ENCODE assay signal across 1 cellular context in the genomic region with DNA sequence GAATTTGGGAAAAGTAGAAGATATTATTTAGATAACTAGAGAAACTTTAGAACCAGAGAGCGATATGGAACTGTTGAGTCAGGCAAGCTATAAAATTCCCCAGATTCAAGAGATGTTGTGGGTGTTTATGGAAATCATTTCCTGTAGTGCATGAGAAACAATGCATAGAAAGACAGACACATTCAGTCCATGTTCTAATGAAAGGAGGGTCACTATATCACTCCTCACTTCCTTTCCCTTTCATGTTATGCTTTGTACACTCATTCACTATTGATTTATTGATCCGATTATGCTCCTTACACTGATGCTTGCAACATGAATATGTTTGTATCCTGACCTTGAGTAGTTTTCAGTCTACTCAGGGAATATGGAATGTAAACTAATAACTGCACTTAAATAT.
A peak's percentile ranks its signal among the peaks of the same experiment; 100 is the strongest.
TF ChIP-seq lines count a peak whose summit lies in the region.

No MANE protein-coding gene starts in this region.

TF ChIP-seq in HepG2, 621 proteins besides CTCF, POLR2A, EP300 and RAD21 (continued from another document):
- TF ChIP-seq, protein P1, sequence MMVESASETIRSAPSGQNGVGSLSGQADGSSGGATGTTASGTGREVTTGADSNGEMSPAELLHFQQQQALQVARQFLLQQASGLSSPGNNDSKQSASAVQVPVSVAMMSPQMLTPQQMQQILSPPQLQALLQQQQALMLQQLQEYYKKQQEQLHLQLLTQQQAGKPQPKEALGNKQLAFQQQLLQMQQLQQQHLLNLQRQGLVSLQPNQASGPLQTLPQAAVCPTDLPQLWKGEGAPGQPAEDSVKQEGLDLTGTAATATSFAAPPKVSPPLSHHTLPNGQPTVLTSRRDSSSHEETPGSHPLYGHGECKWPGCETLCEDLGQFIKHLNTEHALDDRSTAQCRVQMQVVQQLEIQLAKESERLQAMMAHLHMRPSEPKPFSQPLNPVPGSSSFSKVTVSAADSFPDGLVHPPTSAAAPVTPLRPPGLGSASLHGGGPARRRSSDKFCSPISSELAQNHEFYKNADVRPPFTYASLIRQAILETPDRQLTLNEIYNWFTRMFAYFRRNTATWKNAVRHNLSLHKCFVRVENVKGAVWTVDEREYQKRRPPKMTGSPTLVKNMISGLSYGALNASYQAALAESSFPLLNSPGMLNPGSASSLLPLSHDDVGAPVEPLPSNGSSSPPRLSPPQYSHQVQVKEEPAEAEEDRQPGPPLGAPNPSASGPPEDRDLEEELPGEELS (CRISPR knock-in tag; IDR thresholded peaks at IDR 0.05), result 0 out of 2 replicates have a peak, but pooled peaks have one; percentile 36
- TF ChIP-seq FOXP1 (IDR thresholded peaks at IDR 0.05), result no peak
- TF ChIP-seq FOXP1 (CRISPR knock-in tag; IDR thresholded peaks at IDR 0.05), result peak; percentile 84; the same call in 1 of the 2 replicates
- TF ChIP-seq ZBTB20 (CRISPR knock-in tag; IDR thresholded peaks at IDR 0.05; ENCODE audit: borderline replicate concordance, low read depth), result no peak
- TF ChIP-seq KDM5A (IDR thresholded peaks at IDR 0.05; ENCODE audit: borderline replicate concordance, low read length), result no peak
- TF ChIP-seq RBM39 (IDR thresholded peaks at IDR 0.05; ENCODE audit: low read depth, low read length, poor library complexity, severe bottlenecking), result no peak
- TF ChIP-seq ARNT2 (CRISPR knock-in tag; IDR thresholded peaks at IDR 0.05; ENCODE audit: low read depth), result no peak
- TF ChIP-seq, protein P2, sequence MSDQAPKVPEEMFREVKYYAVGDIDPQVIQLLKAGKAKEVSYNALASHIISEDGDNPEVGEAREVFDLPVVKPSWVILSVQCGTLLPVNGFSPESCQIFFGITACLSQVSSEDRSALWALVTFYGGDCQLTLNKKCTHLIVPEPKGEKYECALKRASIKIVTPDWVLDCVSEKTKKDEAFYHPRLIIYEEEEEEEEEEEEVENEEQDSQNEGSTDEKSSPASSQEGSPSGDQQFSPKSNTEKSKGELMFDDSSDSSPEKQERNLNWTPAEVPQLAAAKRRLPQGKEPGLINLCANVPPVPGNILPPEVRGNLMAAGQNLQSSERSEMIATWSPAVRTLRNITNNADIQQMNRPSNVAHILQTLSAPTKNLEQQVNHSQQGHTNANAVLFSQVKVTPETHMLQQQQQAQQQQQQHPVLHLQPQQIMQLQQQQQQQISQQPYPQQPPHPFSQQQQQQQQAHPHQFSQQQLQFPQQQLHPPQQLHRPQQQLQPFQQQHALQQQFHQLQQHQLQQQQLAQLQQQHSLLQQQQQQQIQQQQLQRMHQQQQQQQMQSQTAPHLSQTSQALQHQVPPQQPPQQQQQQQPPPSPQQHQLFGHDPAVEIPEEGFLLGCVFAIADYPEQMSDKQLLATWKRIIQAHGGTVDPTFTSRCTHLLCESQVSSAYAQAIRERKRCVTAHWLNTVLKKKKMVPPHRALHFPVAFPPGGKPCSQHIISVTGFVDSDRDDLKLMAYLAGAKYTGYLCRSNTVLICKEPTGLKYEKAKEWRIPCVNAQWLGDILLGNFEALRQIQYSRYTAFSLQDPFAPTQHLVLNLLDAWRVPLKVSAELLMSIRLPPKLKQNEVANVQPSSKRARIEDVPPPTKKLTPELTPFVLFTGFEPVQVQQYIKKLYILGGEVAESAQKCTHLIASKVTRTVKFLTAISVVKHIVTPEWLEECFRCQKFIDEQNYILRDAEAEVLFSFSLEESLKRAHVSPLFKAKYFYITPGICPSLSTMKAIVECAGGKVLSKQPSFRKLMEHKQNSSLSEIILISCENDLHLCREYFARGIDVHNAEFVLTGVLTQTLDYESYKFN (CRISPR knock-in tag; conservative IDR thresholded peaks at IDR 0.05), result peak; percentile 47
- TF ChIP-seq TCF7L2 (IDR thresholded peaks at IDR 0.05; ENCODE audit: low read depth, low read length), result 0 out of 2 replicates have a peak, but pooled peaks have one; percentile 25
- TF ChIP-seq ZNF609 (CRISPR knock-in tag; IDR thresholded peaks at IDR 0.05; ENCODE audit: borderline replicate concordance), result peak; percentile 25; the same call in 1 of the 2 replicates
- no peak for TF ChIP-seq ZSCAN22 (CRISPR knock-in tag; IDR thresholded peaks at IDR 0.05)
- TF ChIP-seq SOX5 (CRISPR knock-in tag; IDR thresholded peaks at IDR 0.05; ENCODE audit: borderline replicate concordance), result peak; percentile 49; the same call in 1 of the 2 replicates
- no peak for TF ChIP-seq ZNF687 (CRISPR knock-in tag; IDR thresholded peaks at IDR 0.05)
- TF ChIP-seq IRF2 (CRISPR knock-in tag; IDR thresholded peaks at IDR 0.05), result no peak
- TF ChIP-seq HMG20A (CRISPR knock-in tag; IDR thresholded peaks at IDR 0.05; ENCODE audit: borderline replicate concordance), result peak; percentile 50
